In the genomic region with DNA sequence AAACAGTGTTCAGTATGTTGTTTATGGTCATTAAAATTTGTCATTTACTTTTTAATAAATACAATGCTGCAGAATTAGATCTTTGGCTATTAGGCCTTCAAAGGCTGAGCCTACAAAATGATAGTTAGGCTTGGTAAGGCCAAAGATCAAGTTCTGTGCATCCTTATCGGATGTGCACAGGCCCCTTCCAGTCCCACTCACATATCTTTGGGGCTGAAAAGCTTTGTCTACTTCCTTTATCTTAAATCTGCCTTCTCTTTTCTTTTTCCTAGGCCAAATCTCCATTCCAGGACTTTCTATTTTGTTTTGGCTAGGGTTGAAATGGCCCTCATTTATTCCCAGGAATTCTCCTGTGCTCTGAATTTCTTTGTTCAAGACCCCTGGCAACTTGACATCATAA, we compare ENCODE assay signal across 1 cellular context.
TF ChIP-seq lines count a peak whose summit lies in the region.

No MANE protein-coding gene starts in this region.

TF ChIP-seq in K562, 482 proteins besides CTCF, POLR2A, EP300 and RAD21 (continued from another document and continues in another):
- TF ChIP-seq, protein P1, sequence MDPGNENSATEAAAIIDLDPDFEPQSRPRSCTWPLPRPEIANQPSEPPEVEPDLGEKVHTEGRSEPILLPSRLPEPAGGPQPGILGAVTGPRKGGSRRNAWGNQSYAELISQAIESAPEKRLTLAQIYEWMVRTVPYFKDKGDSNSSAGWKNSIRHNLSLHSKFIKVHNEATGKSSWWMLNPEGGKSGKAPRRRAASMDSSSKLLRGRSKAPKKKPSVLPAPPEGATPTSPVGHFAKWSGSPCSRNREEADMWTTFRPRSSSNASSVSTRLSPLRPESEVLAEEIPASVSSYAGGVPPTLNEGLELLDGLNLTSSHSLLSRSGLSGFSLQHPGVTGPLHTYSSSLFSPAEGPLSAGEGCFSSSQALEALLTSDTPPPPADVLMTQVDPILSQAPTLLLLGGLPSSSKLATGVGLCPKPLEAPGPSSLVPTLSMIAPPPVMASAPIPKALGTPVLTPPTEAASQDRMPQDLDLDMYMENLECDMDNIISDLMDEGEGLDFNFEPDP (CRISPR knock-in tag; IDR thresholded peaks at IDR 0.05) = no peak
- TF ChIP-seq SMAD2 (IDR thresholded peaks at IDR 0.05; ENCODE audit: low read depth, low read length) (no peak), MTA1 (IDR thresholded peaks at IDR 0.05; ENCODE audit: borderline replicate concordance) (no peak), RBM39 (optimal IDR thresholded peaks at IDR 0.05; ENCODE audit: low read depth, low read length) (no peak), PML (IDR thresholded peaks at IDR 0.05; ENCODE audit: low read length) (0 out of 2 replicates have a peak, but pooled peaks have one; percentile 36), ZNF583 (CRISPR knock-in tag; IDR thresholded peaks at IDR 0.05) (no peak), MYC (IDR thresholded peaks at IDR 0.05; ENCODE audit: low read depth, low read length) (0 out of 2 replicates have a peak, but pooled peaks have one; percentile 20), MYC (CRISPR knock-in tag; IDR thresholded peaks at IDR 0.05; ENCODE audit: borderline replicate concordance, low read depth) (no peak), TBL1XR1 (IDR thresholded peaks at IDR 0.05; ENCODE audit: low read length in 2 of 2) (peak in 1 of 2 experiments; percentile 60; a peak in 2 of 4 replicates), FOSL1 (tag; conservative IDR thresholded peaks at IDR 0.05) (0 out of 2 replicates have a peak, but pooled peaks have one; percentile 34), BCL6 (CRISPR knock-in tag; IDR thresholded peaks at IDR 0.05) (no peak), PHB2 (IDR thresholded peaks at IDR 0.05; ENCODE audit: low read depth) (no peak), MEF2A (IDR thresholded peaks at IDR 0.05; ENCODE audit: control insufficient read depth, low read depth, low read length) (no peak), SOX6 (IDR thresholded peaks at IDR 0.05) (peak; percentile 88), CBFA2T3 (IDR thresholded peaks at IDR 0.05) (peak; percentile 81), ZFX (CRISPR knock-in tag; IDR thresholded peaks at IDR 0.05) (0 out of 2 replicates have a peak, but pooled peaks have one; percentile 31), RCOR1 (IDR thresholded peaks at IDR 0.05; ENCODE audit: borderline replicate concordance in 1 of 2, low read depth in 2 of 2, low read length in 2 of 2) (peak in 1 of 2 experiments; percentile 80; a peak in 2 of 4 replicates), KLF16 (IDR thresholded peaks at IDR 0.05) (peak; percentile 43; the same call in 1 of the 2 replicates), TAL1 (IDR thresholded peaks at IDR 0.05) (peak; percentile 70), RBM22 (IDR thresholded peaks at IDR 0.05; ENCODE audit: low read depth, low read length, poor library complexity, severe bottlenecking) (no peak), POLR3A (IDR thresholded peaks at IDR 0.05; ENCODE audit: borderline replicate concordance, extremely low read depth, insufficient read depth, insufficient read length) (no peak), FIP1L1 (IDR thresholded peaks at IDR 0.05; ENCODE audit: low read depth, low read length, poor library complexity, severe bottlenecking) (no peak), EZH2 (IDR thresholded peaks at IDR 0.05; ENCODE audit: borderline replicate concordance, low read depth, low read length) (no peak), GABPB2 (CRISPR knock-in tag; conservative IDR thresholded peaks at IDR 0.05) (no peak), GATA2 (CRISPR knock-in tag; IDR thresholded peaks at IDR 0.05) (peak; percentile 45; the same call in 1 of the 2 replicates), ZNF3 (CRISPR knock-in tag; IDR thresholded peaks at IDR 0.05) (no peak), GATAD2B (IDR thresholded peaks at IDR 0.05; ENCODE audit: borderline replicate concordance) (no peak), SMARCA4 (IDR thresholded peaks at IDR 0.05) (peak; percentile 58; the same call in 1 of the 2 replicates), TRIM28 (IDR thresholded peaks at IDR 0.05) (no peak), NELFE (IDR thresholded peaks at IDR 0.05; ENCODE audit: insufficient read depth, insufficient read length) (no peak), CBFA2T2 (conservative IDR thresholded peaks at IDR 0.05) (peak; percentile 65), ELF1 (tag; IDR thresholded peaks at IDR 0.05) (no peak), POLR2AphosphoS5 (IDR thresholded peaks at IDR 0.05; ENCODE audit: control insufficient read depth, insufficient read depth, low read depth, low read length) (no peak), NCOR1 (IDR thresholded peaks at IDR 0.05) (peak; percentile 66)
- TF ChIP-seq, protein P2, sequence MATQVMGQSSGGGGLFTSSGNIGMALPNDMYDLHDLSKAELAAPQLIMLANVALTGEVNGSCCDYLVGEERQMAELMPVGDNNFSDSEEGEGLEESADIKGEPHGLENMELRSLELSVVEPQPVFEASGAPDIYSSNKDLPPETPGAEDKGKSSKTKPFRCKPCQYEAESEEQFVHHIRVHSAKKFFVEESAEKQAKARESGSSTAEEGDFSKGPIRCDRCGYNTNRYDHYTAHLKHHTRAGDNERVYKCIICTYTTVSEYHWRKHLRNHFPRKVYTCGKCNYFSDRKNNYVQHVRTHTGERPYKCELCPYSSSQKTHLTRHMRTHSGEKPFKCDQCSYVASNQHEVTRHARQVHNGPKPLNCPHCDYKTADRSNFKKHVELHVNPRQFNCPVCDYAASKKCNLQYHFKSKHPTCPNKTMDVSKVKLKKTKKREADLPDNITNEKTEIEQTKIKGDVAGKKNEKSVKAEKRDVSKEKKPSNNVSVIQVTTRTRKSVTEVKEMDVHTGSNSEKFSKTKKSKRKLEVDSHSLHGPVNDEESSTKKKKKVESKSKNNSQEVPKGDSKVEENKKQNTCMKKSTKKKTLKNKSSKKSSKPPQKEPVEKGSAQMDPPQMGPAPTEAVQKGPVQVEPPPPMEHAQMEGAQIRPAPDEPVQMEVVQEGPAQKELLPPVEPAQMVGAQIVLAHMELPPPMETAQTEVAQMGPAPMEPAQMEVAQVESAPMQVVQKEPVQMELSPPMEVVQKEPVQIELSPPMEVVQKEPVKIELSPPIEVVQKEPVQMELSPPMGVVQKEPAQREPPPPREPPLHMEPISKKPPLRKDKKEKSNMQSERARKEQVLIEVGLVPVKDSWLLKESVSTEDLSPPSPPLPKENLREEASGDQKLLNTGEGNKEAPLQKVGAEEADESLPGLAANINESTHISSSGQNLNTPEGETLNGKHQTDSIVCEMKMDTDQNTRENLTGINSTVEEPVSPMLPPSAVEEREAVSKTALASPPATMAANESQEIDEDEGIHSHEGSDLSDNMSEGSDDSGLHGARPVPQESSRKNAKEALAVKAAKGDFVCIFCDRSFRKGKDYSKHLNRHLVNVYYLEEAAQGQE (CRISPR knock-in tag; IDR thresholded peaks at IDR 0.05; ENCODE audit: low read depth) = no peak
- TF ChIP-seq, protein P3, sequence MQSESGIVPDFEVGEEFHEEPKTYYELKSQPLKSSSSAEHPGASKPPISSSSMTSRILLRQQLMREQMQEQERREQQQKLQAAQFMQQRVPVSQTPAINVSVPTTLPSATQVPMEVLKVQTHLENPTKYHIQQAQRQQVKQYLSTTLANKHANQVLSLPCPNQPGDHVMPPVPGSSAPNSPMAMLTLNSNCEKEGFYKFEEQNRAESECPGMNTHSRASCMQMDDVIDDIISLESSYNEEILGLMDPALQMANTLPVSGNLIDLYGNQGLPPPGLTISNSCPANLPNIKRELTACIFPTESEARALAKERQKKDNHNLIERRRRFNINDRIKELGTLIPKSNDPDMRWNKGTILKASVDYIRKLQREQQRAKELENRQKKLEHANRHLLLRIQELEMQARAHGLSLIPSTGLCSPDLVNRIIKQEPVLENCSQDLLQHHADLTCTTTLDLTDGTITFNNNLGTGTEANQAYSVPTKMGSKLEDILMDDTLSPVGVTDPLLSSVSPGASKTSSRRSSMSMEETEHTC (IDR thresholded peaks at IDR 0.05) = no peak
- TF ChIP-seq, protein P4, sequence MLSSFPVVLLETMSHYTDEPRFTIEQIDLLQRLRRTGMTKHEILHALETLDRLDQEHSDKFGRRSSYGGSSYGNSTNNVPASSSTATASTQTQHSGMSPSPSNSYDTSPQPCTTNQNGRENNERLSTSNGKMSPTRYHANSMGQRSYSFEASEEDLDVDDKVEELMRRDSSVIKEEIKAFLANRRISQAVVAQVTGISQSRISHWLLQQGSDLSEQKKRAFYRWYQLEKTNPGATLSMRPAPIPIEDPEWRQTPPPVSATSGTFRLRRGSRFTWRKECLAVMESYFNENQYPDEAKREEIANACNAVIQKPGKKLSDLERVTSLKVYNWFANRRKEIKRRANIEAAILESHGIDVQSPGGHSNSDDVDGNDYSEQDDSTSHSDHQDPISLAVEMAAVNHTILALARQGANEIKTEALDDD (IDR thresholded peaks at IDR 0.05) = peak; percentile 30; the same call in 1 of the 2 replicates
- TF ChIP-seq, protein P5, sequence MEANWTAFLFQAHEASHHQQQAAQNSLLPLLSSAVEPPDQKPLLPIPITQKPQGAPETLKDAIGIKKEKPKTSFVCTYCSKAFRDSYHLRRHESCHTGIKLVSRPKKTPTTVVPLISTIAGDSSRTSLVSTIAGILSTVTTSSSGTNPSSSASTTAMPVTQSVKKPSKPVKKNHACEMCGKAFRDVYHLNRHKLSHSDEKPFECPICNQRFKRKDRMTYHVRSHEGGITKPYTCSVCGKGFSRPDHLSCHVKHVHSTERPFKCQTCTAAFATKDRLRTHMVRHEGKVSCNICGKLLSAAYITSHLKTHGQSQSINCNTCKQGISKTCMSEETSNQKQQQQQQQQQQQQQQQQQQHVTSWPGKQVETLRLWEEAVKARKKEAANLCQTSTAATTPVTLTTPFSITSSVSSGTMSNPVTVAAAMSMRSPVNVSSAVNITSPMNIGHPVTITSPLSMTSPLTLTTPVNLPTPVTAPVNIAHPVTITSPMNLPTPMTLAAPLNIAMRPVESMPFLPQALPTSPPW (CRISPR knock-in tag; IDR thresholded peaks at IDR 0.05) = peak; percentile 28; the same call in 1 of the 2 replicates
- TF ChIP-seq, protein P6, sequence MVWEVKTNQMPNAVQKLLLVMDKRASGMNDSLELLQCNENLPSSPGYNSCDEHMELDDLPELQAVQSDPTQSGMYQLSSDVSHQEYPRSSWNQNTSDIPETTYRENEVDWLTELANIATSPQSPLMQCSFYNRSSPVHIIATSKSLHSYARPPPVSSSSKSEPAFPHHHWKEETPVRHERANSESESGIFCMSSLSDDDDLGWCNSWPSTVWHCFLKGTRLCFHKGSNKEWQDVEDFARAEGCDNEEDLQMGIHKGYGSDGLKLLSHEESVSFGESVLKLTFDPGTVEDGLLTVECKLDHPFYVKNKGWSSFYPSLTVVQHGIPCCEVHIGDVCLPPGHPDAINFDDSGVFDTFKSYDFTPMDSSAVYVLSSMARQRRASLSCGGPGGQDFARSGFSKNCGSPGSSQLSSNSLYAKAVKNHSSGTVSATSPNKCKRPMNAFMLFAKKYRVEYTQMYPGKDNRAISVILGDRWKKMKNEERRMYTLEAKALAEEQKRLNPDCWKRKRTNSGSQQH (CRISPR knock-in tag; IDR thresholded peaks at IDR 0.05) = no peak
- TF ChIP-seq, protein P7, sequence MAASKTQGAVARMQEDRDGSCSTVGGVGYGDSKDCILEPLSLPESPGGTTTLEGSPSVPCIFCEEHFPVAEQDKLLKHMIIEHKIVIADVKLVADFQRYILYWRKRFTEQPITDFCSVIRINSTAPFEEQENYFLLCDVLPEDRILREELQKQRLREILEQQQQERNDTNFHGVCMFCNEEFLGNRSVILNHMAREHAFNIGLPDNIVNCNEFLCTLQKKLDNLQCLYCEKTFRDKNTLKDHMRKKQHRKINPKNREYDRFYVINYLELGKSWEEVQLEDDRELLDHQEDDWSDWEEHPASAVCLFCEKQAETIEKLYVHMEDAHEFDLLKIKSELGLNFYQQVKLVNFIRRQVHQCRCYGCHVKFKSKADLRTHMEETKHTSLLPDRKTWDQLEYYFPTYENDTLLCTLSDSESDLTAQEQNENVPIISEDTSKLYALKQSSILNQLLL (CRISPR knock-in tag; IDR thresholded peaks at IDR 0.05; ENCODE audit: borderline replicate concordance) = no peak
